12 cellular contexts compared by ENCODE assay signal in the genomic region with DNA sequence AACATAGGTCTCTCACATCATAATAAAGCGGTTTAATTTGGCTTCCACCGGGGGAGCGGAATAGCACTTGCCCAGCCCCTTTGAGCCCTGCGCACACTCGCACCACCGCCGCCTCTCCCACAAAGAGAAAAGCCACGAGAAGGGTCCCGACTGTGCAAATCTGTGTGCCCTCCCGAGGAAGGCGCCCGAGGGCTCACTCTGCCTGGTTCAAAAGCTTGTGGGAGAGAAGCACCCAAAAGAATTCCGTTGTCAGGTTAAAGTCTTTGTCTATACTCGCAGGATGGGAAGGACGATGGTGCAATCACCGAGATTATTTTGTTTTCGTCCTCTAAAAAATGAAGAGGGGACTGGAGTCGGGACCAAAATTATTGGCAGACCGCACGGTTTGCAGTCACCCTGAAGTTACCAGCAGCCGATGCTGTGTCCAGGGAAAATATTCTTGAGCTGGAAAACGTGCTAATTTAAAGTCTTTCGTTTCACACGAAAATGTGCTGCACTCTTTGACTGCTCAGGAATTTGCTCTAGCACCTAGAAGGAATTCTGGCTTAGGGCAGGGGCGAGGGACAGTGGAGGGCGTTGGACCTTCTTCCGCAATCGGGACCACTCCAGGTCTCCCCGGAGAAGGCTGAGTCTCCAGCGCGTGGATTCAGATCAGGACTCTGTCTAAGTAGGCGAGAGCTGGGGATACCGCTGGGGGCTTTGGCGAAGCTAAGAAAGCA. TPM values are rescaled to one million over a fixed set of nuclear protein-coding genes. Genes with fewer than 3 reads are reported as not detected.
DNase-seq lines count a peak whose midpoint lies in the region; ATAC-seq and TF ChIP-seq lines count a peak whose summit lies in the region.
"Had no signal": no experiment of that assay in that cellular context is flagged by ENCODE, and none has a peak within 500 bp of the region (broad histone marks: within the 10 kb centered on the region; RNA-seq: fewer than 3 reads in every experiment).

No MANE protein-coding gene starts in this region.

- no peak overlapping the region for H2BK120ac ChIP-seq in mesendoderm (ENCODE audit: low read depth, low read length)

- H3K9me3 Mint-ChIP-seq in activated T-helper 17 cell treated with anti-CD3 and anti-CD28 coated beads, Interleukin-2, amount 50 U/mL, for 72 hours, result no peaks in the 10 kb centered on the region

- H3K79me1 ChIP-seq in mesendoderm (ENCODE audit: low read length), result no peaks in the 10 kb centered on the region

- POLR2A ChIA-PET in PC-9 (lab: Charles Lee; ENCODE audit: unreplicated experiment), result interaction anchor here (0.7 kb wide), 1 partner anchor 1709 kb away, joined by 4 read pairs; no protein-coding TSS in a partner anchor

- peak; percentile 5 for DNase-seq in stimulated activated CD4-positive, alpha-beta T cell treated with anti-CD3 and anti-CD28 coated beads, Interleukin-15, amount 100 ng/mL, for 24 hours
- DNase-seq in stimulated activated CD4-positive, alpha-beta T cell treated with anti-CD3 and anti-CD28 coated beads, Interleukin-2, amount 100 ng/mL, for 48 hours, result no peak
- DNase-seq in mesendoderm (peak; percentile 16), PC-9 (no peak), GF-D8 (lab: John Stamatoyannopoulos, UW) (no peak), inferior parietal cortex (ENCODE audit: extremely low spot score) (no peak), AML-193 (lab: John Stamatoyannopoulos, UW) (no peak)
- DNase-seq: cerebellar nuclear complex, left colon, Peyer's patch had no signal

- no peak overlapping the region for H2BK5ac ChIP-seq in mesendoderm (ENCODE audit: low read length)

- no peak overlapping the region for H2BK15ac ChIP-seq in mesendoderm (replicated peaks; ENCODE audit: low read depth)

- no TSS peak for BruUV-seq in PC-9 (replicated peaks; lab: Mats Ljungman, UMichigan)

- no peak overlapping the region for H3K4me3 ChIP-seq in mesendoderm (ENCODE audit: low read length)
- H3K4me3 ChIP-seq in PC-9, result no peak overlapping the region
- H3K4me3 ChIP-seq: Peyer's patch had no signal

- H3K56ac ChIP-seq in mesendoderm (ENCODE audit: low read length), result no peak overlapping the region

- H3K79me2 ChIP-seq in mesendoderm (ENCODE audit: control insufficient read depth, insufficient read depth, low read length) (no peaks in the 10 kb centered on the region), PC-9 (ENCODE audit: low read depth) (peaks cover 6% of the 10 kb centered on the region; the same call in 1 of the 2 replicates)

- CTCF ChIA-PET in PC-9 (lab: Charles Lee), result interaction anchor here (0.6 kb wide), 1 partner anchor 235 kb away, joined by 5 read pairs; no protein-coding TSS in a partner anchor

- intact Hi-C loops in PC-9 (cut with micrococcal nuclease; ENCODE audit: unreplicated experiment), result no loop called here

- no peaks in the 10 kb centered on the region for H3K9me3 ChIP-seq in PC-9 (ENCODE audit: insufficient read depth, low read depth)
- H3K9me3 ChIP-seq: Peyer's patch had no signal

- H4K8ac ChIP-seq in mesendoderm (ENCODE audit: low read depth, low read length), result no peak overlapping the region

- H4K20me1 ChIP-seq in PC-9 (ENCODE audit: insufficient read depth), result no peaks in the 10 kb centered on the region

- no peak overlapping the region for H3K27ac Mint-ChIP-seq in activated T-helper 17 cell treated with anti-CD3 and anti-CD28 coated beads, Interleukin-2, amount 50 U/mL, for 72 hours

- H3K4ac ChIP-seq in mesendoderm (ENCODE audit: low read depth, low read length), result no peak overlapping the region

- no peak overlapping the region for H4K5ac ChIP-seq in mesendoderm (ENCODE audit: low read length)

- WGBS in mesendoderm (ENCODE audit: extremely low coverage, insufficient coverage, low lambda C conversion rate), result no CpG with 5 or more reads among the region's 34 CpGs

- no peak overlapping the region for H3K9ac ChIP-seq in mesendoderm (ENCODE audit: low read length)

- H3K23ac ChIP-seq in mesendoderm (ENCODE audit: low read length), result no peak overlapping the region

- ATAC-seq in activated T-helper 17 cell treated with anti-CD3 and anti-CD28 coated beads, Interleukin-2, amount 50 U/mL, for 72 hours (replicated peaks), result no peak
- ATAC-seq: activated CD4-positive, CD25-positive, alpha-beta regulatory T cell treated with anti-CD3 and anti-CD28 coated beads, Interleukin-2, amount 50 U/mL, for 24 hours; left colon had no signal

- no peak overlapping the region for H3K18ac ChIP-seq in mesendoderm (ENCODE audit: low read length)

- H3F3A ChIP-seq in PC-9 (ENCODE audit: insufficient read depth, low read depth), result no peaks in the 10 kb centered on the region

- H2AFZ ChIP-seq in PC-9, result no peak overlapping the region

- H3K27ac ChIP-seq in mesendoderm (ENCODE audit: low read depth, low read length) (no peak overlapping the region), PC-9 (no peak overlapping the region)
- H3K27ac ChIP-seq: Peyer's patch had no signal

- H3K27me3 ChIP-seq in mesendoderm (ENCODE audit: insufficient read depth, low read length, poor library complexity), result peaks cover 65% of the 10 kb centered on the region
- H3K27me3 ChIP-seq in PC-9 (ENCODE audit: insufficient read depth, low read depth), result no peaks in the 10 kb centered on the region

- no peaks in the 10 kb centered on the region for H3K9me2 ChIP-seq in PC-9 (ENCODE audit: insufficient read depth)

- no peaks in the 10 kb centered on the region for H3K36me3 ChIP-seq in mesendoderm (ENCODE audit: control insufficient read depth, insufficient read depth, low read length)
- H3K36me3 ChIP-seq in PC-9 (ENCODE audit: low read depth), result no peaks in the 10 kb centered on the region
- H3K36me3 ChIP-seq: Peyer's patch had no signal

- peaks cover 6% of the 10 kb centered on the region for H3K4me1 Mint-ChIP-seq in activated T-helper 17 cell treated with anti-CD3 and anti-CD28 coated beads, Interleukin-2, amount 50 U/mL, for 72 hours

- H3K36me3 Mint-ChIP-seq in activated T-helper 17 cell treated with anti-CD3 and anti-CD28 coated beads, Interleukin-2, amount 50 U/mL, for 72 hours (ENCODE audit: low read depth), result peaks cover 7% of the 10 kb centered on the region

- H3K4me1 ChIP-seq in mesendoderm (ENCODE audit: control insufficient read depth, low read depth, low read length) (no peaks in the 10 kb centered on the region), PC-9 (replicated peaks; ENCODE audit: insufficient read depth) (no peaks in the 10 kb centered on the region)

- peak overlapping the region; percentile 8 for H3K4me3 Mint-ChIP-seq in activated T-helper 17 cell treated with anti-CD3 and anti-CD28 coated beads, Interleukin-2, amount 50 U/mL, for 72 hours

- H3K4me2 ChIP-seq in mesendoderm (ENCODE audit: low read length), result no peak overlapping the region
- no peak overlapping the region for H3K4me2 ChIP-seq in PC-9

- H2AK5ac ChIP-seq in mesendoderm (ENCODE audit: low read length), result no peak overlapping the region

- peaks cover 78% of the 10 kb centered on the region for H3K27me3 Mint-ChIP-seq in activated T-helper 17 cell treated with anti-CD3 and anti-CD28 coated beads, Interleukin-2, amount 50 U/mL, for 72 hours

- no peak for TF ChIP-seq CTCF in PC-9 (conservative IDR thresholded peaks at IDR 0.05)

RNA-seq across cellular contexts. Expression of a gene that starts 6.6 kb away (rescaled TPM):
- 1 to 10 TPM; 3.9 to 4.2 TPM for total RNA-seq in activated T-helper 17 cell treated with anti-CD3 and anti-CD28 coated beads, Interleukin-2, amount 50 U/mL, for 72 hours
- polyA plus RNA-seq in mesendoderm (2013, experiment 1 of 2), result 0.04 TPM
- polyA plus RNA-seq in mesendoderm (2013, experiment 2 of 2), result 0.01 TPM
- total RNA-seq in PC-9 (2021), result 17.9 and 18.5 TPM in 2 replicates
- total RNA-seq: Peyer's patch had no signal

Comparison
In these comparisons a context has a peak if more than half of its experiments do, and no peak if none do; other contexts are left out.
1. DNase-seq: peak in stimulated activated CD4-positive, alpha-beta T cell treated with anti-CD3 and anti-CD28 coated beads, Interleukin-15, amount 100 ng/mL, for 24 hours (single experiment) and mesendoderm (single experiment); none in stimulated activated CD4-positive, alpha-beta T cell treated with anti-CD3 and anti-CD28 coated beads, Interleukin-2, amount 100 ng/mL, for 48 hours (0 of 2), PC-9 (0 of 2), GF-D8 (single experiment), inferior parietal cortex (single experiment) and AML-193 (0 of 2).